Comparison of ENCODE assay signal across 9 cellular contexts in the genomic region with DNA sequence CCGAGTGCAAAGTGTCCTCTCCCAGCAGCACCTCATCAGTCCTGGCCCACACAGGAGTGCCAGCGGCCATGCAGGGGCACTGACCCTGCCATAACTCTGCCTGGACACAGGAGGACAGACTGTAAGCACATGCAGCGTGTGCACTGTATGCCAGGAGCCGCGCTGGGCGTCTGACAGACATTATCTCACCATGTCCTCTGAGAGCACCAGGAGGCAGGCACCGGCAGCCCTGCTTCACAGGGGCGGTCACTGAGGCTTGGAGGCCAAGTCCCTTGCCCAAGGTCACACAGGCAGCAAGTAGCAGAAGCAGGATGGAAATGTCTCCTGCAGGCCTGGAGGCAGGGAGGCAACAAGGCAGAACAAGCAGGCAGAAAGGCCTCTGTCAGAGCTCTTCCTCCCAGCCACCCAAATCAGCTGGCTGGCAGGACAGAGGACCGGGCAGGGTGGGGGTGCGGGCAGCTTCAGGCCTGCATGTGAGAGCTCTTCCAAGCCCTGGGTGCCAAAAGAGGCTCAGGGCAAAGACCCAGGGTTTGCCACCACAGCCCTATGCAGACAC. TPM values are rescaled to one million over a fixed set of nuclear protein-coding genes. Genes with fewer than 3 reads are reported as not detected.
DNase-seq lines count a peak whose midpoint lies in the region; ATAC-seq and TF ChIP-seq lines count a peak whose summit lies in the region.
"Had no signal": no experiment of that assay in that cellular context is flagged by ENCODE, and none has a peak within 500 bp of the region (broad histone marks: within the 10 kb centered on the region; RNA-seq: fewer than 3 reads in every experiment).

No MANE protein-coding gene starts in this region.

- no peak overlapping the region for H3K4ac ChIP-seq in mesendoderm (ENCODE audit: low read depth, low read length)

- peak overlapping the region; percentile 7 for H3K9ac ChIP-seq in mesendoderm (ENCODE audit: low read length)

- no peak overlapping the region for H2BK5ac ChIP-seq in mesendoderm (ENCODE audit: low read length)

- peak overlapping the region; percentile 71 for H3K56ac ChIP-seq in mesendoderm (ENCODE audit: low read length)

- no CpG with 5 or more reads among the region's 10 CpGs for WGBS in mesendoderm (ENCODE audit: extremely low coverage, insufficient coverage, low lambda C conversion rate)

- peaks cover 96% of the 10 kb centered on the region for H3K4me1 Mint-ChIP-seq in activated CD4-positive, alpha-beta T cell treated with anti-CD3 and anti-CD28 coated beads for 36 hours
- peaks cover 95% of the 10 kb centered on the region for H3K4me1 Mint-ChIP-seq in central memory CD8-positive, alpha-beta T cell

- no peak overlapping the region for H2BK15ac ChIP-seq in mesendoderm (replicated peaks; ENCODE audit: low read depth)

- CTCF ChIA-PET in activated CD4-positive, alpha-beta T cell treated with anti-CD3 and anti-CD28 coated beads for 36 hours (lab: Charles Lee), result interaction anchor here (0.6 to 3.6 kb wide), 4 partner anchors 9 to 49 kb away, joined by 3 to 11 read pairs (median 3); partner anchors contain the start of gene EEIG1

- no peak overlapping the region for H2BK120ac ChIP-seq in mesendoderm (ENCODE audit: low read depth, low read length)

- no peaks in the 10 kb centered on the region for H3K36me3 ChIP-seq in mesendoderm (ENCODE audit: control insufficient read depth, insufficient read depth, low read length)
- H3K36me3 ChIP-seq in thoracic aorta, result no peaks in the 10 kb centered on the region

- no peak overlapping the region for H3K4me3 ChIP-seq in mesendoderm (ENCODE audit: low read length)
- no peak overlapping the region for H3K4me3 ChIP-seq in thoracic aorta

- TF ChIP-seq CTCF in thoracic aorta (IDR thresholded peaks at IDR 0.05), result no peak

- no peak overlapping the region for H3K18ac ChIP-seq in mesendoderm (ENCODE audit: low read length)

- intact Hi-C loops in activated CD4-positive, alpha-beta T cell treated with anti-CD3 and anti-CD28 coated beads for 36 hours (cut with DNase I, micrococcal nuclease), result loop anchor here in 1 of 2 experiments (5.0 kb wide), 1 partner anchor 35 kb away; the partner anchor contains the start of gene DPM2

- H3K9me3 ChIP-seq in thoracic aorta, result no peaks in the 10 kb centered on the region

- no peaks in the 10 kb centered on the region for H3K27me3 ChIP-seq in mesendoderm (ENCODE audit: insufficient read depth, low read length, poor library complexity)
- H3K27me3 ChIP-seq in thoracic aorta (replicated peaks; ENCODE audit: insufficient read depth), result no peaks in the 10 kb centered on the region

- H4K5ac ChIP-seq in mesendoderm (ENCODE audit: low read length), result no peak overlapping the region

- H3K27ac ChIP-seq in mesendoderm (ENCODE audit: low read depth, low read length) (no peak overlapping the region), thoracic aorta (peak overlapping the region; percentile 58 to 76)

- H3K36me3 Mint-ChIP-seq in activated CD4-positive, alpha-beta T cell treated with anti-CD3 and anti-CD28 coated beads for 36 hours (ENCODE audit: low read depth), result peaks cover 31% of the 10 kb centered on the region
- H3K36me3 Mint-ChIP-seq in central memory CD8-positive, alpha-beta T cell (ENCODE audit: insufficient read depth), result peaks cover 36% of the 10 kb centered on the region

- peaks cover 92% of the 10 kb centered on the region for H3K79me2 ChIP-seq in mesendoderm (ENCODE audit: control insufficient read depth, insufficient read depth, low read length)

- H3K27ac Mint-ChIP-seq in activated CD4-positive, alpha-beta T cell treated with anti-CD3 and anti-CD28 coated beads for 36 hours, result peak overlapping the region; percentile 77
- H3K27ac Mint-ChIP-seq in central memory CD8-positive, alpha-beta T cell (ENCODE audit: low read depth), result peak overlapping the region; percentile 98

- H2AK5ac ChIP-seq in mesendoderm (ENCODE audit: low read length), result no peak overlapping the region

- H3K27me3 Mint-ChIP-seq in activated CD4-positive, alpha-beta T cell treated with anti-CD3 and anti-CD28 coated beads for 36 hours, result no peaks in the 10 kb centered on the region
- no peaks in the 10 kb centered on the region for H3K27me3 Mint-ChIP-seq in central memory CD8-positive, alpha-beta T cell

- POLR2A ChIA-PET in activated CD4-positive, alpha-beta T cell treated with anti-CD3 and anti-CD28 coated beads for 36 hours (lab: Charles Lee), result no interaction called here

- ATAC-seq in activated CD4-positive, alpha-beta T cell treated with anti-CD3 and anti-CD28 coated beads for 36 hours, result no peak
- ATAC-seq in central memory CD8-positive, alpha-beta T cell (replicated peaks; ENCODE audit: extremely low read depth, poor library complexity, severe bottlenecking), result no peak
- no peak for ATAC-seq in thoracic aorta (ENCODE audit: insufficient number of reproducible peaks, low FRiP score, low read depth)
- ATAC-seq in HG03571 (IDR thresholded peaks at IDR 0.05; ENCODE audit: unreplicated experiment), result no peak

- H3K9me3 Mint-ChIP-seq in activated CD4-positive, alpha-beta T cell treated with anti-CD3 and anti-CD28 coated beads for 36 hours (ENCODE audit: low read depth), result no peaks in the 10 kb centered on the region
- no peaks in the 10 kb centered on the region for H3K9me3 Mint-ChIP-seq in central memory CD8-positive, alpha-beta T cell

- H3K4me1 ChIP-seq in mesendoderm (ENCODE audit: control insufficient read depth, low read depth, low read length) (peaks cover 8% of the 10 kb centered on the region), thoracic aorta (ENCODE audit: control insufficient read depth in 1 of 2, low read depth in 2 of 2) (peaks cover 75 to 97% of the 10 kb centered on the region in 2 donors)

- H3K79me1 ChIP-seq in mesendoderm (ENCODE audit: low read length), result peaks cover 54% of the 10 kb centered on the region

- no peak for DNase-seq in activated CD4-positive, alpha-beta T cell treated with anti-CD3 and anti-CD28 coated beads for 36 hours
- no peak for DNase-seq in activated CD4-positive, alpha-beta T cell treated with anti-CD3 and anti-CD28 coated beads, Interleukin-2, amount 50 U/mL, for 1 hour
- DNase-seq in central memory CD8-positive, alpha-beta T cell (ENCODE audit: low spot score in 2 of 2), result no peak
- no peak for DNase-seq in mesendoderm
- no peak for DNase-seq in thoracic aorta (ENCODE audit: low spot score)
- no peak for DNase-seq in A172 (ENCODE audit: low spot score)
- DNase-seq in mesenteric fat pad (ENCODE audit: low spot score), result no peak
- DNase-seq: Kasumi-1 had no signal

- no peak overlapping the region for H4K8ac ChIP-seq in mesendoderm (ENCODE audit: low read depth, low read length)

- H3K4me2 ChIP-seq in mesendoderm (ENCODE audit: low read length), result no peak overlapping the region

- H3K23ac ChIP-seq in mesendoderm (ENCODE audit: low read length), result no peak overlapping the region

- peak overlapping the region; percentile 97 for H3K4me3 Mint-ChIP-seq in activated CD4-positive, alpha-beta T cell treated with anti-CD3 and anti-CD28 coated beads for 36 hours
- peak overlapping the region; percentile 94 for H3K4me3 Mint-ChIP-seq in central memory CD8-positive, alpha-beta T cell

RNA-seq across cellular contexts. Expression of gene EEIG1, which starts 8.4 kb away (rescaled TPM):
- 10 to 100 TPM; 56.2 to 58.4 TPM for total RNA-seq in activated CD4-positive, alpha-beta T cell treated with anti-CD3 and anti-CD28 coated beads for 36 hours
- polyA plus RNA-seq in mesendoderm (2013, experiment 1 of 2), result 17.5 TPM
- polyA plus RNA-seq in mesendoderm (2013, experiment 2 of 2), result 16.7 TPM
- total RNA-seq in thoracic aorta (10 to 100 TPM; 20.4 to 26.5 TPM), mesenteric fat pad (12.8 TPM)
- total RNA-seq in A172 (2014; rRNA removed; shearing (Covaris generic)), result 21.4 and 23.6 TPM in 2 replicates

RNA-seq across cellular contexts. Expression of gene DPM2, which starts 34.7 kb away (rescaled TPM):
- total RNA-seq in activated CD4-positive, alpha-beta T cell treated with anti-CD3 and anti-CD28 coated beads for 36 hours, result 10 to 100 TPM; 44.1 to 46.6 TPM
- 31.9 TPM for polyA plus RNA-seq in mesendoderm (2013, experiment 1 of 2)
- polyA plus RNA-seq in mesendoderm (2013, experiment 2 of 2), result 33.2 TPM
- total RNA-seq in thoracic aorta, result 10 to 100 TPM; 18.8 to 26.0 TPM
- 49.7 and 50.5 TPM in 2 replicates for total RNA-seq in A172 (2014; rRNA removed; shearing (Covaris generic))
- 20.9 TPM for total RNA-seq in mesenteric fat pad

RNA-seq across cellular contexts. Expression of gene PIP5KL1, which starts 41.8 kb away (rescaled TPM):
- 1 to 10 TPM; 1.9 to 2.8 TPM for total RNA-seq in activated CD4-positive, alpha-beta T cell treated with anti-CD3 and anti-CD28 coated beads for 36 hours
- 4.1 TPM for polyA plus RNA-seq in mesendoderm (2013, experiment 1 of 2)
- 3.5 TPM for polyA plus RNA-seq in mesendoderm (2013, experiment 2 of 2)
- total RNA-seq in thoracic aorta (1 to 10 TPM; 6.0 to 8.8 TPM), mesenteric fat pad (2.2 TPM)
- 1.6 and 3.4 TPM in 2 replicates for total RNA-seq in A172 (2014; rRNA removed; shearing (Covaris generic))

RNA-seq across cellular contexts. Expression of gene ST6GALNAC4, which starts 55.6 kb away (rescaled TPM):
- 10 to 100 TPM; 14.9 to 20.7 TPM for total RNA-seq in activated CD4-positive, alpha-beta T cell treated with anti-CD3 and anti-CD28 coated beads for 36 hours
- 12.3 TPM for polyA plus RNA-seq in mesendoderm (2013, experiment 1 of 2)
- 14.4 TPM for polyA plus RNA-seq in mesendoderm (2013, experiment 2 of 2)
- total RNA-seq in thoracic aorta (10 to 100 TPM; 45.0 to 61.2 TPM), mesenteric fat pad (40.0 TPM)
- 32.7 and 38.3 TPM in 2 replicates for total RNA-seq in A172 (2014; rRNA removed; shearing (Covaris generic))
